Comparison of ENCODE assay signal across 19 cellular contexts in the genomic region with DNA sequence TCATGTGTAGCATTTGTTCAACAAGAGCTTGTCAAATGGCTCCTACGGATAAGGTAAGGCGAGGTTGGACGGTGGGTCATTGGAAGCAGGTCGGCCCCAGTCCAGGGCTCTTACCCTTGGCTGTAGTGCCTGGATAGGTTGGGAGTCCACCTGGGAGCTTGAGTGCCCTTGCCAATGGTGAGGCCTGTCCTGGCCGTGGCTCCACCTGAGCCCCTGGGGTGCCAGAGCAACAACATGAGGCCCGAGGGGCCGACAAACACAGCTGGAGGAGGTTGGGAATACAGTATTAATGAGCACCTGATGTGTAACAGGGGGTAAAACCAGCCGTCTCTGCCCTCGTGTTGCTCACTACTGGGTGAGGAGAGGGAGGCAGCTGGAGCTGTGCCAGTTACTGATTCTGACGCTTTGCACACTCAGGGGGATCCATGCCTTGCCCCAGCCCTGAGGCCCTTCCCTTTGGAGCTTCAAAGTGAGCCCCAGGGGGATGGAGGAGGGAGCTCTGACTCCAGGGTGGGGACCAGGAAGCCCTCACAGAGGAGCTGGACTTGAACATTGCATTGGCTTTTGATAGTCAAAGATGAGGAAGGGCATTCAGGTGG.
DNase-seq lines count a peak whose midpoint lies in the region; ATAC-seq, FAIRE-seq and TF ChIP-seq lines count a peak whose summit lies in the region.
"Had no signal": no experiment of that assay in that cellular context is flagged by ENCODE, and none has a peak within 500 bp of the region (broad histone marks: within the 10 kb centered on the region; RNA-seq: fewer than 3 reads in every experiment).

No MANE protein-coding gene starts in this region.

- H3K56ac ChIP-seq in H1 (replicated peaks; ENCODE audit: insufficient read length, low read depth, low read length): no peak overlapping the region

- 83% methylated on average over 10 of the region's 10 CpGs; no CpG with 5 or more reads in 1 of the 2 experiments for WGBS in H1 (ENCODE audit: extremely low coverage in 1 of 2, insufficient coverage in 1 of 2, insufficient read length in 1 of 2, insufficient replicate concordance in 2 of 2, low coverage in 1 of 2, low lambda C conversion rate in 2 of 2, missing lambda C conversion rate in 1 of 2), 2 experiments
- WGBS in neuronal stem cell (ENCODE audit: extremely low coverage in 2 of 2, insufficient read length in 2 of 2, insufficient replicate concordance in 1 of 2), 2 donors: no CpG with 5 or more reads among the region's 10 CpGs
- 89% methylated on average over 10 of the region's 10 CpGs for WGBS in right cardiac atrium

- no peak overlapping the region for H3K4me3 ChIP-seq in BLaER1 treated with 17β-estradiol and CSF1 and Interleukin-3, amounts not matched to agents 10 nM and 100 nM
- H3K4me3 ChIP-seq in HEK293 (ENCODE audit: low read depth, low read length) (no peak overlapping the region), H1 (ENCODE audit: extremely low read depth in 1 of 4, insufficient read depth in 2 of 4, low read depth in 3 of 4, low read length in 4 of 4) (no peak overlapping the region), neuronal stem cell (ENCODE audit: low read length in 2 of 2) (no peak overlapping the region), A673 (ENCODE audit: low read depth, low read length, poor library complexity, severe bottlenecking) (no peak overlapping the region), right cardiac atrium (ENCODE audit: low read length) (no peak overlapping the region)
- H3K4me3 ChIP-seq: GM12878, SK-N-MC had no signal

- H3K4me2 ChIP-seq in BLaER1 treated with 17β-estradiol and CSF1 and Interleukin-3, amounts not matched to agents 10 nM and 100 nM: peak overlapping the region in 8 of 11 experiments; percentile 20 to 72 (median 60); a peak in 15 of 22 replicates
- H3K4me2 ChIP-seq in H1 (ENCODE audit: insufficient read depth in 1 of 2, low read depth in 2 of 2, low read length in 2 of 2) (no peak overlapping the region), neuronal stem cell (ENCODE audit: insufficient read depth, low read length, poor library complexity, severe bottlenecking) (no peak overlapping the region)
- H3K4me2 ChIP-seq: KMS-11 had no signal

- H2BK12ac ChIP-seq in H1 (ENCODE audit: low read depth, low read length) (peak overlapping the region; percentile 68), neuronal stem cell (ENCODE audit: low read length) (peak overlapping the region; percentile 30)

- H3K4ac ChIP-seq in H1 (replicated peaks; ENCODE audit: insufficient read length, low read depth, low read length) (no peak overlapping the region), neuronal stem cell (ENCODE audit: low read length) (no peak overlapping the region)

- H2AFZ ChIP-seq in H1 (ENCODE audit: low read length) (no peak overlapping the region), neuronal stem cell (ENCODE audit: low read length) (no peak overlapping the region)

- H4K8ac ChIP-seq in H1 (ENCODE audit: extremely low read depth, insufficient read depth, low read length) (peak overlapping the region; percentile 64; the same call in 1 of the 2 replicates), neuronal stem cell (ENCODE audit: low read depth, low read length) (no peak overlapping the region)

- BruUV-seq in A673 (replicated peaks; lab: Mats Ljungman, UMichigan): no TSS peak

- H3K23me2 ChIP-seq in H1 (ENCODE audit: low read depth, low read length): no peaks in the 10 kb centered on the region

- H4K5ac ChIP-seq in H1 (ENCODE audit: insufficient read length, low read depth, low read length): no peak overlapping the region

- DNase-seq in H1 (ENCODE audit: low read depth in 1 of 2, low spot score in 2 of 2) (no peak), neuronal stem cell (ENCODE audit: low spot score) (no peak), A673 (ENCODE audit: low spot score) (no peak), right cardiac atrium (no peak), DMS153 treated with DMSO at 0.1 percent for 48 hours (lab: John Stamatoyannopoulos, UW; ENCODE audit: unreplicated experiment) (no peak)
- DNase-seq: ACHN, DMS53, EL, HFFc6, NCI-H1930, NCI-H446 treated with DMSO at 0.1 percent for 48 hours, OCI-M1, SHP77 had no signal

- H3K23ac ChIP-seq in H1 (ENCODE audit: insufficient read length) (no peak overlapping the region), neuronal stem cell (ENCODE audit: low read depth, low read length, poor library complexity) (no peak overlapping the region)

- CTCF ChIA-PET in HEK293 (lab: Yijun Ruan, JAX): interaction anchor here (1.2 to 1.9 kb wide), 2 partner anchors 9 to 81 kb away, joined by 4 to 6 read pairs; no protein-coding TSS in a partner anchor
- CTCF ChIA-PET in H1 (lab: Charles Lee; ENCODE audit: partially characterized antibody): interaction anchor here (0.7 to 4.3 kb wide), 12 partner anchors 8 to 155 kb away, joined by 3 to 17 read pairs (median 4); no protein-coding TSS in a partner anchor
- CTCF ChIA-PET in A673 (lab: Charles Lee): no interaction called here

- no peak overlapping the region for H3K9ac ChIP-seq in BLaER1 treated with 17β-estradiol and CSF1 and Interleukin-3, amounts not matched to agents 10 nM and 100 nM
- H3K9ac ChIP-seq in H1 (replicated peaks in 1 of 4; ENCODE audit: extremely low read depth in 1 of 4, low read depth in 3 of 4, low read length in 3 of 4): no peak overlapping the region
- H3K9ac ChIP-seq in neuronal stem cell (ENCODE audit: low read depth, low read length, poor library complexity): no peak overlapping the region
- H3K9ac ChIP-seq: KMS-11 had no signal

- peaks cover 0 to 16% (median 0%) of the 10 kb centered on the region in 11 experiments; a peak in 5 of 22 replicates for H3K27me3 ChIP-seq in BLaER1 treated with 17β-estradiol and CSF1 and Interleukin-3, amounts not matched to agents 10 nM and 100 nM
- H3K27me3 ChIP-seq in H1 (replicated peaks in 1 of 4; ENCODE audit: control insufficient read depth in 3 of 4, extremely low read depth in 1 of 4, insufficient read depth in 3 of 4, low read length in 3 of 4) (no peaks in the 10 kb centered on the region; a peak in 2 of 7 replicates), neuronal stem cell (ENCODE audit: control insufficient read depth in 3 of 3, insufficient read depth in 3 of 3, low read depth in 1 of 3, low read length in 3 of 3) (peaks cover 0 to 9% (median 0%) of the 10 kb centered on the region in 3 experiments), A673 (replicated peaks; ENCODE audit: insufficient read depth, low read depth, low read length, poor library complexity) (no peaks in the 10 kb centered on the region), right cardiac atrium (ENCODE audit: control insufficient read depth, insufficient read depth) (no peaks in the 10 kb centered on the region)

- POLR2A ChIA-PET in HEK293 (lab: Yijun Ruan, JAX) (interaction anchor here (1.0 kb wide), 1 partner anchor 87 kb away, joined by 4 read pairs; the partner anchor contains the start of gene RHOB), H1 (lab: Charles Lee; ENCODE audit: partially characterized antibody) (interaction anchor here (1.0 to 1.5 kb wide), 4 partner anchors 10 to 87 kb away, joined by 3 to 13 read pairs (median 4); partner anchors contain the start of gene RHOB), A673 (lab: Charles Lee; ENCODE audit: low non-redundant PET) (no interaction called here)

- no peak for TF ChIP-seq RAD21 in H1 (IDR thresholded peaks at IDR 0.05 in 1 of 2, conservative IDR thresholded peaks at IDR 0.05 in 1 of 2; ENCODE audit: low read depth in 2 of 2, low read length in 2 of 2)

- no peak overlapping the region for H2BK20ac ChIP-seq in H1 (ENCODE audit: low read length)

- H3K27ac ChIP-seq in BLaER1 treated with 17β-estradiol and CSF1 and Interleukin-3, amounts not matched to agents 10 nM and 100 nM: no peak overlapping the region
- H3K27ac ChIP-seq in HEK293 (ENCODE audit: extremely low read depth, low read depth, low read length) (no peak overlapping the region), H1 (ENCODE audit: low read depth, low read length) (no peak overlapping the region), neuronal stem cell (replicated peaks; ENCODE audit: low read length) (no peak overlapping the region), A673 (ENCODE audit: low read depth, low read length, poor library complexity, severe bottlenecking) (no peak overlapping the region), right cardiac atrium (ENCODE audit: low read length) (no peak overlapping the region)
- H3K27ac ChIP-seq: KMS-11, SK-N-MC had no signal

- TF ChIP-seq CTCF in HEK293 (tag by site-specific recombination; IDR thresholded peaks at IDR 0.05) (no peak), H1 (IDR thresholded peaks at IDR 0.05; ENCODE audit: control extremely low read depth in 1 of 3, insufficient read depth in 1 of 3, low read depth in 1 of 3, low read length in 3 of 3) (no peak), A673 (conservative IDR thresholded peaks at IDR 0.05; ENCODE audit: low read depth, low read length) (no peak)

- no peak for FAIRE-seq in H1 (lab: Jason Lieb, UNC)
- FAIRE-seq: GM12878 had no signal

- no peak for TF ChIP-seq EP300 in H1 (IDR thresholded peaks at IDR 0.05; ENCODE audit: borderline replicate concordance in 1 of 2, low read depth in 2 of 2, low read length in 2 of 2)

- H3K14ac ChIP-seq in H1 (ENCODE audit: insufficient read length) (no peak overlapping the region), neuronal stem cell (ENCODE audit: low read length) (no peak overlapping the region)

- no peak overlapping the region for H2BK5ac ChIP-seq in H1 (ENCODE audit: low read depth, low read length)
- no peak overlapping the region for H2BK5ac ChIP-seq in neuronal stem cell (ENCODE audit: low read length)

- TF ChIP-seq POLR2A in H1 (IDR thresholded peaks at IDR 0.05; ENCODE audit: control extremely low read depth in 1 of 2, low read depth in 2 of 2, low read length in 2 of 2): no peak

- no peak overlapping the region for H3K18ac ChIP-seq in H1 (ENCODE audit: extremely low read depth, low read length)
- no peak overlapping the region for H3K18ac ChIP-seq in neuronal stem cell (ENCODE audit: low read length)

- no peak overlapping the region for H4K91ac ChIP-seq in H1 (replicated peaks; ENCODE audit: insufficient read length, low read length)
- H4K91ac ChIP-seq in neuronal stem cell (ENCODE audit: low read depth, low read length, poor library complexity): no peak overlapping the region

- H2AK5ac ChIP-seq in H1 (ENCODE audit: low read depth, low read length) (peak overlapping the region; percentile 85; the same call in 1 of the 2 replicates), neuronal stem cell (ENCODE audit: low read depth, low read length) (peak overlapping the region; percentile 8)

- no peaks in the 10 kb centered on the region for H3K9me3 ChIP-seq in BLaER1 treated with 17β-estradiol and CSF1 and Interleukin-3, amounts not matched to agents 10 nM and 100 nM (replicated peaks in 1 of 11)
- no peaks in the 10 kb centered on the region for H3K9me3 ChIP-seq in HEK293 (ENCODE audit: control insufficient read depth, insufficient read depth, low read depth, low read length)
- no peaks in the 10 kb centered on the region for H3K9me3 ChIP-seq in H1 (ENCODE audit: insufficient read depth in 2 of 2, low read depth in 1 of 2, low read length in 1 of 2)
- no peaks in the 10 kb centered on the region for H3K9me3 ChIP-seq in neuronal stem cell (replicated peaks in 1 of 2; ENCODE audit: control insufficient read depth in 2 of 2, insufficient read depth in 1 of 2, low read depth in 1 of 2, low read length in 2 of 2)
- H3K9me3 ChIP-seq in A673 (ENCODE audit: low read depth, low read length, poor library complexity, severe bottlenecking): no peaks in the 10 kb centered on the region
- H3K9me3 ChIP-seq in right cardiac atrium (ENCODE audit: control insufficient read depth, low read length): no peaks in the 10 kb centered on the region

- no peaks in the 10 kb centered on the region for H4K20me1 ChIP-seq in BLaER1 treated with 17β-estradiol and CSF1 and Interleukin-3, amounts not matched to agents 10 nM and 100 nM
- H4K20me1 ChIP-seq in H1 (replicated peaks in 1 of 2; ENCODE audit: control insufficient read depth in 1 of 2, insufficient read depth in 2 of 2, low read length in 2 of 2): no peaks in the 10 kb centered on the region

- H2BK15ac ChIP-seq in H1 (ENCODE audit: low read length) (no peak overlapping the region), neuronal stem cell (ENCODE audit: low read length) (peak overlapping the region; percentile 18)

- intact Hi-C loops in A673 (cut with micrococcal nuclease; ENCODE audit: unreplicated experiment): no loop called here
- intact Hi-C loops in right cardiac atrium (cut with DNase I): no loop called here

- no peaks in the 10 kb centered on the region for H3K36me3 ChIP-seq in BLaER1 treated with 17β-estradiol and CSF1 and Interleukin-3, amounts not matched to agents 10 nM and 100 nM
- no peaks in the 10 kb centered on the region for H3K36me3 ChIP-seq in HEK293 (ENCODE audit: control insufficient read depth in 2 of 2, insufficient read depth in 1 of 2, low read length in 2 of 2)
- H3K36me3 ChIP-seq in H1 (ENCODE audit: control insufficient read depth in 2 of 4, insufficient read depth in 4 of 4, low read length in 3 of 4): no peaks in the 10 kb centered on the region
- no peaks in the 10 kb centered on the region for H3K36me3 ChIP-seq in neuronal stem cell (replicated peaks in 1 of 2; ENCODE audit: control insufficient read depth in 2 of 2, insufficient read depth in 2 of 2, low read length in 2 of 2)
- H3K36me3 ChIP-seq in A673 (ENCODE audit: insufficient read depth, low read length, poor library complexity, severe bottlenecking): no peaks in the 10 kb centered on the region

- ATAC-seq in right cardiac atrium (no peak), HG03159 (IDR thresholded peaks at IDR 0.05; ENCODE audit: unreplicated experiment) (no peak)
- ATAC-seq: GM12878 had no signal

- H3K79me2 ChIP-seq in H1 (ENCODE audit: control insufficient read depth in 1 of 2, insufficient read depth in 2 of 2, low read length in 2 of 2): no peaks in the 10 kb centered on the region

- H3K79me1 ChIP-seq in H1 (ENCODE audit: low read depth, low read length) (no peaks in the 10 kb centered on the region), neuronal stem cell (ENCODE audit: low read depth, low read length) (no peaks in the 10 kb centered on the region)

- H3K4me1 ChIP-seq in BLaER1 treated with 17β-estradiol and CSF1 and Interleukin-3, amounts not matched to agents 10 nM and 100 nM: peaks cover 2 to 94% (median 68%) of the 10 kb centered on the region in 10 experiments; a peak in 18 of 20 replicates
- H3K4me1 ChIP-seq in HEK293 (ENCODE audit: control insufficient read depth, insufficient read depth, low read length): no peaks in the 10 kb centered on the region
- H3K4me1 ChIP-seq in H1 (replicated peaks in 1 of 4; ENCODE audit: control insufficient read depth in 3 of 4, insufficient read depth in 4 of 4, low read length in 3 of 4): peaks cover 9 to 26% (median 18%) of the 10 kb centered on the region in 4 experiments
- H3K4me1 ChIP-seq in neuronal stem cell (ENCODE audit: control insufficient read depth in 2 of 2, insufficient read depth in 1 of 2, low read depth in 1 of 2, low read length in 2 of 2): peaks cover 22 to 29% of the 10 kb centered on the region in 2 donors
- no peaks in the 10 kb centered on the region for H3K4me1 ChIP-seq in A673 (ENCODE audit: insufficient read depth, low read length, poor library complexity, severe bottlenecking)
- peaks cover 6% of the 10 kb centered on the region for H3K4me1 ChIP-seq in right cardiac atrium (ENCODE audit: control insufficient read depth, insufficient read depth, low read length)

- H2BK120ac ChIP-seq in H1 (replicated peaks; ENCODE audit: low read depth, low read length) (no peak overlapping the region), neuronal stem cell (ENCODE audit: low read depth, low read length) (no peak overlapping the region)

Comparison
In these comparisons a context has a peak if more than half of its experiments do, and no peak if none do; other contexts are left out.
1. H3K4me2 ChIP-seq: peak in BLaER1 treated with 17β-estradiol and CSF1 and Interleukin-3, amounts not matched to agents 10 nM and 100 nM (8 of 11); none in H1 (0 of 2) and neuronal stem cell (single experiment).